In the genomic region with DNA sequence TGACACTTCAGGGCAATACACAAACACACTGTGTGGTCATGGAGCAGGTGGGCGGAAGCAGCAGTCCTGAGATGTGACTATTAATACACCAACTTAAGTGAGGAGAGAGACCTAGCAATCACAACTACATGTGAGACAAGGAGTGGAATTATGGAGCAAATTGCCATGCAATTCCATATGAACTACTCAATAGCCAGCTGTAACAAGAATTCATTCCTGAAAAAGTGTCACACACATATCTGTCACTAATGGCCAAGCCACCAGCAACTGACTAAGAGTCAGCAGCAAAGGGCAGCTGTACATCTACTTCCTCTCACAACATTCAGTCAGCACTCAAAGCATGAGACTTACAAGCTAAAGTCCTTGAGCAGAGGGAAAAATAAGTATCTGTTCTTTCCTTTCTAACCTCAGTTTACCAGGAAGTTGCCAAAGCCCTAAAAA, we compare ENCODE assay signal across 10 cellular contexts. TPM values are rescaled to one million over a fixed set of nuclear protein-coding genes. Genes with fewer than 3 reads are reported as not detected.
DNase-seq lines count a peak whose midpoint lies in the region; ATAC-seq, FAIRE-seq and TF ChIP-seq lines count a peak whose summit lies in the region.
"Had no signal": no experiment of that assay in that cellular context is flagged by ENCODE, and none has a peak within 500 bp of the region (broad histone marks: within the 10 kb centered on the region; RNA-seq: fewer than 3 reads in every experiment).

No MANE protein-coding gene starts in this region.

- H3K9me3 ChIP-seq in CD8-positive, alpha-beta memory T cell (ENCODE audit: low read length): no peaks in the 10 kb centered on the region
- no peaks in the 10 kb centered on the region for H3K9me3 ChIP-seq in GM12878 (replicated peaks; ENCODE audit: control insufficient read depth, insufficient read depth, low read length)
- H3K9me3 ChIP-seq in neutrophil: no peaks in the 10 kb centered on the region

- no peak for DNase-seq in CD8-positive, alpha-beta memory T cell
- DNase-seq in HFFc6 (peak; percentile 11), GM12878 (ENCODE audit: low read depth, low spot score) (no peak), NCI-H345 treated with DMSO at 0.1 percent for 48 hours (lab: John Stamatoyannopoulos, UW; ENCODE audit: unreplicated experiment) (no peak)
- DNase-seq in activated effector memory CD4-positive, alpha-beta T cell treated with anti-CD3 and anti-CD28 coated beads, Interleukin-2, amount 50 U/mL, for 16 hours: no peak
- DNase-seq: DMS79, left cardiac atrium, NCI-H2029 had no signal

- CTCF ChIA-PET in CD8-positive, alpha-beta memory T cell (lab: Charles Lee): interaction anchor here (1.5 kb wide), 1 partner anchor 130 kb away, joined by 3 read pairs; no protein-coding TSS in a partner anchor
- CTCF ChIA-PET in GM12878 (lab: Yijun Ruan, JAX): interaction anchor here (1.0 to 15.8 kb wide), 10 partner anchors 8 to 168 kb away, joined by 3 to 240 read pairs (median 7); no protein-coding TSS in a partner anchor

- no peaks in the 10 kb centered on the region for H3K9me3 Mint-ChIP-seq in CD8-positive, alpha-beta memory T cell
- no peaks in the 10 kb centered on the region for H3K9me3 Mint-ChIP-seq in HFFc6

- H3K4me1 ChIP-seq in CD8-positive, alpha-beta memory T cell (ENCODE audit: insufficient read depth, low read length): peaks cover 54% of the 10 kb centered on the region
- H3K4me1 ChIP-seq in GM12878 (ENCODE audit: control insufficient read depth, insufficient read depth, low read length) (peaks cover 75% of the 10 kb centered on the region), neutrophil (ENCODE audit: control insufficient read depth in 1 of 2, insufficient read depth in 1 of 2, low read depth in 1 of 2, low read length in 1 of 2) (peaks cover 54 to 56% of the 10 kb centered on the region in 2 experiments)

- no peak for FAIRE-seq in GM12878 (lab: Jason Lieb, UNC)

- no peak overlapping the region for H3K9ac ChIP-seq in GM12878 (ENCODE audit: control insufficient read depth, insufficient read depth, low read length)

- RAD21 ChIA-PET in GM12878 (lab: Charles Lee; ENCODE audit: unreplicated experiment): interaction anchor here (0.8 to 7.9 kb wide), 10 partner anchors 9 to 118 kb away, joined by 3 to 126 read pairs (median 4); a partner anchor contains a TSS

- TF ChIP-seq EP300 in GM12878 (IDR thresholded peaks at IDR 0.05; ENCODE audit: borderline replicate concordance in 1 of 2, control insufficient read depth in 1 of 2, low read depth in 2 of 2, low read length in 2 of 2): no peak

- peak; percentile 42 for ATAC-seq in GM12878
- ATAC-seq in GM21360 (IDR thresholded peaks at IDR 0.05; ENCODE audit: unreplicated experiment): no peak
- ATAC-seq: left cardiac atrium had no signal

- no peak for TF ChIP-seq POLR2A in GM12878 (IDR thresholded peaks at IDR 0.05; ENCODE audit: low read depth, low read length)

- intact Hi-C loops in GM12878 (cut with micrococcal nuclease; ENCODE audit: unreplicated experiment): no loop called here

- no peaks in the 10 kb centered on the region for H3K27me3 Mint-ChIP-seq in CD8-positive, alpha-beta memory T cell
- H3K27me3 Mint-ChIP-seq in HFFc6 (ENCODE audit: insufficient read depth): no peaks in the 10 kb centered on the region

- peak overlapping the region; percentile 19 for H3K4me2 ChIP-seq in GM12878 (ENCODE audit: control insufficient read depth, insufficient read depth)

- peaks cover 86% of the 10 kb centered on the region for H3K79me2 ChIP-seq in GM12878 (ENCODE audit: control insufficient read depth, insufficient read depth, low read length)

- WGBS in GM12878 (ENCODE audit: insufficient coverage, insufficient replicate concordance, low lambda C conversion rate, missing lambda C conversion rate): 5% methylated on average over 1 of the region's 1 CpG

- in situ Hi-C loops in GM12878 (cut with MboI): no loop called here

- no TSS peak for BruUV-seq in GM12878 (replicated peaks; lab: Mats Ljungman, UMichigan)

- H4K20me1 ChIP-seq in GM12878 (ENCODE audit: control insufficient read depth, insufficient read depth): no peaks in the 10 kb centered on the region

- peaks cover 0 to 20% (median 2%) of the 10 kb centered on the region in 3 donors for H3K36me3 Mint-ChIP-seq in CD8-positive, alpha-beta memory T cell
- peaks cover 11% of the 10 kb centered on the region; the same call in 1 of the 2 replicates for H3K36me3 Mint-ChIP-seq in HFFc6 (ENCODE audit: low read depth)

- TF ChIP-seq CTCF in HFFc6 (IDR thresholded peaks at IDR 0.05) (no peak), GM12878 (IDR thresholded peaks at IDR 0.05 in 2 of 3, conservative IDR thresholded peaks at IDR 0.05 in 1 of 3; ENCODE audit: control insufficient read depth in 2 of 3, extremely low read depth in 1 of 3, insufficient read depth in 1 of 3, low read depth in 3 of 3, low read length in 3 of 3) (no peak), neutrophil (IDR thresholded peaks at IDR 0.05) (no peak)

- peak overlapping the region; percentile 28 to 81 (median 52) for H3K27ac Mint-ChIP-seq in CD8-positive, alpha-beta memory T cell
- peak overlapping the region; percentile 4; the same call in 1 of the 2 replicates for H3K27ac Mint-ChIP-seq in HFFc6

- SMC1A ChIA-PET in GM12878 (lab: Charles Lee; ENCODE audit: uncharacterized antibody, unreplicated experiment): interaction anchor here (0.7 to 24.6 kb wide), 16 partner anchors 9 to 163 kb away, joined by 3 to 470 read pairs (median 6); a partner anchor contains a TSS

- H3K4me3 Mint-ChIP-seq in CD8-positive, alpha-beta memory T cell: peak overlapping the region in 3 of 7 donors; percentile 0 to 12 (median 4)
- H3K4me3 Mint-ChIP-seq in HFFc6: no peak overlapping the region

- H3K4me3 ChIP-seq in CD8-positive, alpha-beta memory T cell (ENCODE audit: low read length): no peak overlapping the region
- H3K4me3 ChIP-seq in GM12878: peak overlapping the region; percentile 24
- no peak overlapping the region for H3K4me3 ChIP-seq in neutrophil (ENCODE audit: low read depth in 1 of 2, low read length in 1 of 2)

- POLR2A ChIA-PET in CD8-positive, alpha-beta memory T cell (lab: Charles Lee): no interaction called here
- POLR2A ChIA-PET in GM12878 (lab: Charles Lee): interaction anchor here (1.0 to 8.0 kb wide), 11 partner anchors 10 to 163 kb away, joined by 3 to 78 read pairs (median 4); no protein-coding TSS in a partner anchor

- H2AFZ ChIP-seq in GM12878 (ENCODE audit: control insufficient read depth, low read depth, low read length): no peak overlapping the region

- H3K27ac ChIP-seq in CD8-positive, alpha-beta memory T cell (ENCODE audit: low read depth, low read length): no peak overlapping the region
- H3K27ac ChIP-seq in GM12878 (ENCODE audit: control insufficient read depth, insufficient read depth) (peak overlapping the region; percentile 82), neutrophil (peak overlapping the region; percentile 86)

- no peaks in the 10 kb centered on the region for H3K27me3 ChIP-seq in CD8-positive, alpha-beta memory T cell (ENCODE audit: insufficient read depth, low read length, poor library complexity, severe bottlenecking)
- no peaks in the 10 kb centered on the region for H3K27me3 ChIP-seq in GM12878 (replicated peaks in 1 of 2; ENCODE audit: control insufficient read depth in 2 of 2, insufficient read depth in 2 of 2, low read length in 1 of 2)
- no peaks in the 10 kb centered on the region for H3K27me3 ChIP-seq in neutrophil

- H3K4me1 Mint-ChIP-seq in CD8-positive, alpha-beta memory T cell: peaks cover 54 to 68% (median 61%) of the 10 kb centered on the region in 3 donors
- H3K4me1 Mint-ChIP-seq in HFFc6 (ENCODE audit: low read depth): peaks cover 55% of the 10 kb centered on the region

- H3K36me3 ChIP-seq in CD8-positive, alpha-beta memory T cell (ENCODE audit: insufficient read depth, low read length): no peaks in the 10 kb centered on the region
- H3K36me3 ChIP-seq in GM12878 (ENCODE audit: control insufficient read depth in 2 of 2, insufficient read depth in 2 of 2, low read length in 1 of 2) (peaks cover 0 to 3% of the 10 kb centered on the region in 2 experiments; a peak in 3 of 4 replicates), neutrophil (peaks cover 11% of the 10 kb centered on the region)

- TF ChIP-seq RAD21 in GM12878 (IDR thresholded peaks at IDR 0.05; ENCODE audit: insufficient read depth, low read depth, low read length): no peak

RNA-seq across cellular contexts. Expression of a gene that starts 46.2 kb away (rescaled TPM):
- 1 to 10 TPM; 3.3 to 3.9 TPM for total RNA-seq in CD8-positive, alpha-beta memory T cell
- polyA plus RNA-seq in CD8-positive, alpha-beta memory T cell: not detected
- 1 to 10 TPM; 2.3 to 3.3 (median 2.9) TPM for total RNA-seq in HFFc6 (2021; fragmentation: NEBNext Ultra II Directional; extraction: Animal tissue kit (Norgen Biotek cat#: 25700))
- 0.37 and 0.69 TPM in 2 replicates for total RNA-seq in GM12878 (2013; cell fraction: nucleolus; rRNA removed)
- total RNA-seq in GM12878 (2014; rRNA removed) (0.16 and 0.45 TPM in 2 replicates), GM12878 (2014; rRNA removed; fragmentation: Illumina TruSeq; extraction: Trizol) (0.14 TPM in 1 of 2 replicates, not detected in the other), GM12878 (2021) (0.33 and 0.56 TPM in 2 replicates)
- not detected for polyA plus RNA-seq in GM12878 (2011; ENCODE audit: low read depth)
- polyA plus RNA-seq in GM12878 (2011; rRNA removed) (0.48 and 1.4 TPM in 2 replicates), GM12878 (2014; fragmentation: Illumina TruSeq; extraction: Trizol) (0.40 and 0.57 TPM in 2 replicates), GM12878 (2014; fragmentation: Nextera tagmentation; extraction: Ambion mirVana) (not detected), GM12878 (2014; rRNA removed) (0.44 and 0.63 TPM in 2 replicates), GM12878 (2016; fragmentation: Nextera tagmentation; extraction: Ambion mirVana) (under 1 TPM; 0.72 to 0.96 TPM)
- polyA plus RNA-seq in GM12878 (2011; cell fraction: cytosol; rRNA removed): 2.5 TPM in 2 replicates
- 3.4 and 4.4 TPM in 2 replicates for polyA plus RNA-seq in GM12878 (2011; cell fraction: nucleus; rRNA removed)
- polyA plus RNA-seq in GM12878 (2012): 0.27 and 0.37 TPM in 2 replicates
- polyA minus RNA-seq in GM12878 (2011; rRNA and poly(A)+ RNA removed): 1.8 and 1.9 TPM in 2 replicates
- polyA minus RNA-seq in GM12878 (2011; cell fraction: cytosol; rRNA and poly(A)+ RNA removed): 0.73 and 1.6 TPM in 2 replicates
- polyA minus RNA-seq in GM12878 (2011; cell fraction: nucleus; rRNA and poly(A)+ RNA removed): 1.5 and 2.7 TPM in 2 replicates

RNA-seq across cellular contexts. Expression of a gene that starts 51.3 kb away (rescaled TPM):
- total RNA-seq in CD8-positive, alpha-beta memory T cell: 100 to 1,000 TPM; 120 to 128 TPM
- polyA plus RNA-seq in CD8-positive, alpha-beta memory T cell: 64.1 TPM
- 10 to 100 TPM; 84.4 to 99.7 (median 93.1) TPM for total RNA-seq in HFFc6 (2021; fragmentation: NEBNext Ultra II Directional; extraction: Animal tissue kit (Norgen Biotek cat#: 25700))
- 39.0 and 40.1 TPM in 2 replicates for total RNA-seq in GM12878 (2013; cell fraction: nucleolus; rRNA removed)
- 13.5 and 15.6 TPM in 2 replicates for total RNA-seq in GM12878 (2014; rRNA removed)
- 18.4 TPM in 2 replicates for total RNA-seq in GM12878 (2014; rRNA removed; fragmentation: Illumina TruSeq; extraction: Trizol)
- total RNA-seq in GM12878 (2021): 111 and 112 TPM in 2 replicates
- 40.7 TPM for polyA plus RNA-seq in GM12878 (2011; ENCODE audit: low read depth)
- polyA plus RNA-seq in GM12878 (2011; rRNA removed): 20.9 and 40.8 TPM in 2 replicates
- 28.5 and 41.3 TPM in 2 replicates for polyA plus RNA-seq in GM12878 (2011; cell fraction: cytosol; rRNA removed)
- 41.7 and 42.5 TPM in 2 replicates for polyA plus RNA-seq in GM12878 (2011; cell fraction: nucleus; rRNA removed)
- 65.1 and 69.9 TPM in 2 replicates for polyA plus RNA-seq in GM12878 (2012)
- polyA plus RNA-seq in GM12878 (2014; fragmentation: Illumina TruSeq; extraction: Trizol): 67.6 and 74.8 TPM in 2 replicates
- 1 to 10 TPM; 7.0 to 9.3 TPM for polyA plus RNA-seq in GM12878 (2014; fragmentation: Nextera tagmentation; extraction: Ambion mirVana)
- polyA plus RNA-seq in GM12878 (2014; rRNA removed): 33.4 and 43.0 TPM in 2 replicates
- polyA plus RNA-seq in GM12878 (2016; fragmentation: Nextera tagmentation; extraction: Ambion mirVana): 100 to 1,000 TPM in 1 of 2 experiments, 10 to 100 TPM in 1; 98.6 to 103 TPM
- 39.4 and 44.4 TPM in 2 replicates for polyA minus RNA-seq in GM12878 (2011; rRNA and poly(A)+ RNA removed)
- polyA minus RNA-seq in GM12878 (2011; cell fraction: cytosol; rRNA and poly(A)+ RNA removed): 24.8 and 27.0 TPM in 2 replicates
- polyA minus RNA-seq in GM12878 (2011; cell fraction: nucleus; rRNA and poly(A)+ RNA removed): 14.0 and 24.9 TPM in 2 replicates

RNA-seq across cellular contexts. Expression of a gene that starts 55.5 kb away (rescaled TPM):
- not detected for total RNA-seq in CD8-positive, alpha-beta memory T cell
- not detected for polyA plus RNA-seq in CD8-positive, alpha-beta memory T cell
- not detected for total RNA-seq in HFFc6 (2021; fragmentation: NEBNext Ultra II Directional; extraction: Animal tissue kit (Norgen Biotek cat#: 25700))
- not detected in 2 replicates for total RNA-seq in GM12878 (2013; cell fraction: nucleolus; rRNA removed)
- total RNA-seq in GM12878 (2014; rRNA removed): not detected in 2 replicates
- not detected in 2 replicates for total RNA-seq in GM12878 (2014; rRNA removed; fragmentation: Illumina TruSeq; extraction: Trizol)
- total RNA-seq in GM12878 (2021): not detected in 2 replicates
- polyA plus RNA-seq in GM12878 (2011; ENCODE audit: low read depth): not detected
- polyA plus RNA-seq in GM12878 (2011; rRNA removed): not detected in 2 replicates
- not detected in 2 replicates for polyA plus RNA-seq in GM12878 (2011; cell fraction: cytosol; rRNA removed)
- not detected in 2 replicates for polyA plus RNA-seq in GM12878 (2011; cell fraction: nucleus; rRNA removed)
- 0.07 TPM in 1 of 2 replicates, not detected in the other for polyA plus RNA-seq in GM12878 (2012)
- polyA plus RNA-seq in GM12878 (2014; fragmentation: Illumina TruSeq; extraction: Trizol): not detected in 2 replicates
- polyA plus RNA-seq in GM12878 (2014; fragmentation: Nextera tagmentation; extraction: Ambion mirVana): not detected
- not detected in 2 replicates for polyA plus RNA-seq in GM12878 (2014; rRNA removed)
- polyA plus RNA-seq in GM12878 (2016; fragmentation: Nextera tagmentation; extraction: Ambion mirVana): not detected
- not detected in 2 replicates for polyA minus RNA-seq in GM12878 (2011; rRNA and poly(A)+ RNA removed)
- not detected in 2 replicates for polyA minus RNA-seq in GM12878 (2011; cell fraction: cytosol; rRNA and poly(A)+ RNA removed)
- not detected in 2 replicates for polyA minus RNA-seq in GM12878 (2011; cell fraction: nucleus; rRNA and poly(A)+ RNA removed)
- total RNA-seq: left cardiac atrium had no signal
